8 cellular contexts compared by ENCODE assay signal in genomic region chr19:12801466-12802266, GRCh38. TPM values are rescaled to one million over a fixed set of nuclear protein-coding genes. Genes with fewer than 3 reads are reported as not detected.
DNase-seq lines count a peak whose midpoint lies in the region; ATAC-seq and TF ChIP-seq lines count a peak whose summit lies in the region.

Gene PRDX2 (minus strand): TSS chr19:12801800. CDS start chr19:12801261, 539 bp downstream.
Gene THSD8 (plus strand): TSS chr19:12802069. CDS start chr19:12802072, 3 bp downstream.

- CTCF ChIA-PET in Caco-2 (lab: Charles Lee): interaction anchor here (0.6 to 0.9 kb wide), 2 partner anchors 43 to 46 kb away, joined by 3 to 5 read pairs; no protein-coding TSS in a partner anchor

- POLR2A ChIA-PET in Caco-2 (lab: Charles Lee): interaction anchor here (1.3 kb wide), 1 partner anchor 8 kb away, joined by 10 read pairs; no protein-coding TSS in a partner anchor

- H3K4me3 ChIP-seq in Caco-2 (ENCODE audit: low read depth, low read length) (peak within 1 kb of the TSS; percentile 83), NT2/D1 (ENCODE audit: insufficient read length, low read depth) (peak within 1 kb of the TSS; percentile 100), mucosa of descending colon (peak within 1 kb of the TSS; percentile 82)

- H3K36me3 ChIP-seq in Caco-2 (ENCODE audit: control insufficient read depth, insufficient read depth, low read length): no peaks in the 10 kb centered on the region; the same call in none of the 2 replicates
- H3K36me3 ChIP-seq in NT2/D1 (ENCODE audit: insufficient read depth, insufficient read length, low read length): peaks cover 26% of the 10 kb centered on the region
- no peaks in the 10 kb centered on the region for H3K36me3 ChIP-seq in mucosa of descending colon (ENCODE audit: low read depth)

- no peaks in the 10 kb centered on the region for H3K9me3 Mint-ChIP-seq in Caco-2 (ENCODE audit: unreplicated experiment)
- H3K9me3 Mint-ChIP-seq in stimulated activated naive CD8-positive, alpha-beta T cell treated with anti-CD3 and anti-CD28 coated beads, Interleukin-15, Interleukin-2, amounts not matched to agents 100 ng/mL and 50 ng/mL, for 24 hours: no peaks in the 10 kb centered on the region

- H3K4me3 Mint-ChIP-seq in Caco-2 (ENCODE audit: unreplicated experiment): peak within 1 kb of the TSS; percentile 87
- peak within 1 kb of the TSS; percentile 89 for H3K4me3 Mint-ChIP-seq in stimulated activated naive CD8-positive, alpha-beta T cell treated with anti-CD3 and anti-CD28 coated beads, Interleukin-15, Interleukin-2, amounts not matched to agents 100 ng/mL and 50 ng/mL, for 24 hours

- H3K27me3 Mint-ChIP-seq in Caco-2 (ENCODE audit: insufficient read depth, unreplicated experiment): no peaks in the 10 kb centered on the region
- no peaks in the 10 kb centered on the region for H3K27me3 Mint-ChIP-seq in stimulated activated naive CD8-positive, alpha-beta T cell treated with anti-CD3 and anti-CD28 coated beads, Interleukin-15, Interleukin-2, amounts not matched to agents 100 ng/mL and 50 ng/mL, for 24 hours

- H3K4me1 ChIP-seq in Caco-2 (peaks cover 8% of the 10 kb centered on the region; the same call in 1 of the 2 replicates), NT2/D1 (ENCODE audit: insufficient read depth, insufficient read length) (peaks cover 7% of the 10 kb centered on the region), mucosa of descending colon (ENCODE audit: low read depth) (peaks cover 9% of the 10 kb centered on the region)

- peaks cover 25% of the 10 kb centered on the region for H3K36me3 Mint-ChIP-seq in Caco-2 (ENCODE audit: insufficient read depth, unreplicated experiment)
- peaks cover 12% of the 10 kb centered on the region for H3K36me3 Mint-ChIP-seq in stimulated activated naive CD8-positive, alpha-beta T cell treated with anti-CD3 and anti-CD28 coated beads, Interleukin-15, Interleukin-2, amounts not matched to agents 100 ng/mL and 50 ng/mL, for 24 hours (ENCODE audit: low read depth)

- H3K27me3 ChIP-seq in Caco-2 (replicated peaks; ENCODE audit: control insufficient read depth, insufficient read depth, low read length) (no peaks in the 10 kb centered on the region), NT2/D1 (ENCODE audit: insufficient read depth, insufficient read length) (peaks cover 18% of the 10 kb centered on the region)

- H3K9ac ChIP-seq in NT2/D1 (ENCODE audit: insufficient read length, low read depth): peak within 1 kb of the TSS; percentile 100

- intact Hi-C loops in Caco-2 (cut with micrococcal nuclease; ENCODE audit: unreplicated experiment): loop anchor here (5.0 kb wide), 1 partner anchor 36 kb away; the partner anchor contains the start of gene MAST1
- intact Hi-C loops in mucosa of descending colon (cut with DNase I, micrococcal nuclease): no loop called here

- no TSS peak for BruUV-seq in Caco-2 (replicated peaks; lab: Mats Ljungman, UMichigan)

- TF ChIP-seq CTCF in Caco-2 (IDR thresholded peaks at IDR 0.05; ENCODE audit: insufficient read depth in 1 of 2, low read depth in 1 of 2, low read length in 1 of 2, severe bottlenecking in 1 of 2, unreplicated experiment in 1 of 2) (no peak), mucosa of descending colon (IDR thresholded peaks at IDR 0.05) (no peak)

- ATAC-seq in esophagus mucosa (peak; percentile 73), mucosa of descending colon (peak; percentile 93), GM21390 (IDR thresholded peaks at IDR 0.05; ENCODE audit: unreplicated experiment) (no peak)

- DNase-seq in Caco-2 (peak; percentile 78 to 90), HK-2 (ENCODE audit: unreplicated experiment) (peak; percentile 67), NT2/D1 (ENCODE audit: low read depth, low spot score) (no peak), mucosa of descending colon (peak; percentile 88 to 92 (median 90))
- DNase-seq in activated T-cell treated with anti-CD3 and anti-CD28 coated beads, Interleukin-2, amount 50 U/mL, for 48 hours: peak; percentile 82 to 86

- H3K9me3 ChIP-seq in Caco-2 (no peaks in the 10 kb centered on the region), NT2/D1 (ENCODE audit: insufficient read depth, low read length) (no peaks in the 10 kb centered on the region), mucosa of descending colon (no peaks in the 10 kb centered on the region)

- H3K27ac Mint-ChIP-seq in Caco-2 (ENCODE audit: unreplicated experiment): peak within 1 kb of the TSS; percentile 25
- peak within 1 kb of the TSS; percentile 83 for H3K27ac Mint-ChIP-seq in stimulated activated naive CD8-positive, alpha-beta T cell treated with anti-CD3 and anti-CD28 coated beads, Interleukin-15, Interleukin-2, amounts not matched to agents 100 ng/mL and 50 ng/mL, for 24 hours

- H3K4me1 Mint-ChIP-seq in Caco-2 (ENCODE audit: low read depth, unreplicated experiment): peaks cover 7% of the 10 kb centered on the region
- H3K4me1 Mint-ChIP-seq in stimulated activated naive CD8-positive, alpha-beta T cell treated with anti-CD3 and anti-CD28 coated beads, Interleukin-15, Interleukin-2, amounts not matched to agents 100 ng/mL and 50 ng/mL, for 24 hours (ENCODE audit: low read depth): peaks cover 25% of the 10 kb centered on the region

RNA-seq across cellular contexts. Expression of gene PRDX2, which starts in this region (rescaled TPM):
- total RNA-seq in Caco-2 (2022) (265 and 285 TPM in 2 replicates), esophagus mucosa (304 TPM), mucosa of descending colon (100 to 1,000 TPM; 225 to 266 (median 256) TPM)

RNA-seq across cellular contexts. Expression of gene THSD8, which starts in this region (rescaled TPM):
- 23.9 and 25.9 TPM in 2 replicates for total RNA-seq in Caco-2 (2022)
- total RNA-seq in esophagus mucosa: 9.7 TPM
- 10 to 100 TPM in 1 of 3 donors, 1 to 10 TPM in 2; 1.5 to 10.4 (median 2.7) TPM for total RNA-seq in mucosa of descending colon
